In genomic region chr3:170572665-170573253, GRCh38 we compare ENCODE assay signal across 7 cellular contexts.
DNase-seq lines count a peak whose midpoint lies in the region; ATAC-seq and TF ChIP-seq lines count a peak whose summit lies in the region.

No MANE protein-coding gene starts in this region.

- H3K4me3 ChIP-seq in HFF-Myc (replicated peaks; ENCODE audit: low read depth, low read length) = no peak overlapping the region

- ATAC-seq in GM18861 (IDR thresholded peaks at IDR 0.05; ENCODE audit: unreplicated experiment) = peak; percentile 98

- DNase-seq in HFF-Myc (ENCODE audit: extremely low read depth, low read depth) (peak; percentile 65), NCI-H226 (peak; percentile 37), glomerular visceral epithelial cell (ENCODE audit: extremely low spot score) (peak; percentile 30), NCI-H2029 treated with DMSO at 0.1 percent for 48 hours (lab: John Stamatoyannopoulos, UW) (no peak), NCI-H146 treated with DMSO at 0.1 percent for 48 hours (lab: John Stamatoyannopoulos, UW; ENCODE audit: unreplicated experiment) (no peak), iPS-NIHi7 (ENCODE audit: extremely low spot score) (no peak)

- TF ChIP-seq CTCF in HFF-Myc (IDR thresholded peaks at IDR 0.05; ENCODE audit: low read depth, low read length, missing control alignments) = no peak

Comparison
In these comparisons a context has a peak if more than half of its experiments do, and no peak if none do; other contexts are left out.
1. DNase-seq: peak in HFF-Myc (single experiment), NCI-H226 (single experiment) and glomerular visceral epithelial cell (single experiment); none in NCI-H2029 treated with DMSO at 0.1 percent for 48 hours (single experiment), NCI-H146 treated with DMSO at 0.1 percent for 48 hours (single experiment) and iPS-NIHi7 (single experiment).